9 cellular contexts compared by ENCODE assay signal in the genomic region with DNA sequence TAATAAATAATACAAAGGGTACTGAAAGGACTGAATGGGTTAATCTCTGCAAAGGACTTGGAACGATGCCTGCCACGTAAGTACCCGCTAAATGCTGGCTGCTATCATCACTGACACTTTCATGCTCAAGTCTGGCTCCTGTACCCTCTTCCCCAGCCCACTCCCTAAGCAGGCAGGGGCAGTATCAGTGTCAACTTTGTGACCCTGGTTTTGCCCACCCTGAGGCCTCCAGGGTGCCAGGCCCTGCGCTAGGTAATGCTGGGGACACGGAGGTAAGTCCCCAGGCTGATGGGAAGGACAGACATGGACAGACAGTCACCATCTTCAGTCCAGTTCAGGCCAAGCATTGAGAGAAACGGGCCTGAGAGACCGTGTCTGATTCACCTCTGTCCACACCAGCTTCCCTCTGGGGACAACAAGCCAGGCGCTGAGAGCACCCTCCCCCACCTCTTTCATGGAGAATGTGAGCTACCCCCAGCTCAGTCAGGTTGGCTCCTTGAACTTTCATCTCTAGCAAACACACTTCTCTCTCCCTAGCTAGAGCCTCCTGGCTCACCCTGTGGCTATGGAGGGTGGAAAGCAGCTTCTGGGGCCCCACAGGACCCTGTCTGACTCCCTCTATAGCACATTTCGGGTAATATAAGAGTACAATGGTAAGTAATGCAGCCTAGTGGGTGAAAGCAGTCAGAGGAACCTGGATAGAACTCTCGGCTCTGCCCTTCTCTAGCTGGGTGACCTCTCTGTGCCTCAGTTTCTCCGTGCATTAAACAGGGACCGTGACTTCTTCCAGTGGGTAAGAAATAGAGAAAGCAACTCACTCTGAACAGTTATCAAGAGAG. TPM values are rescaled to one million over a fixed set of nuclear protein-coding genes. Genes with fewer than 3 reads are reported as not detected.
DNase-seq lines count a peak whose midpoint lies in the region; ATAC-seq and TF ChIP-seq lines count a peak whose summit lies in the region.
"Had no signal": no experiment of that assay in that cellular context is flagged by ENCODE, and none has a peak within 500 bp of the region (broad histone marks: within the 10 kb centered on the region; RNA-seq: fewer than 3 reads in every experiment).

No MANE protein-coding gene starts in this region.

- H3K9ac ChIP-seq in colonic mucosa (ENCODE audit: low read depth in 2 of 2, low read length in 2 of 2): peak overlapping the region; percentile 96 to 99

- CTCF ChIA-PET in activated CD4-positive, alpha-beta T cell treated with anti-CD3 and anti-CD28 coated beads for 36 hours (lab: Charles Lee): interaction anchor here (0.6 to 1.2 kb wide), 4 partner anchors 19 to 663 kb away, joined by 3 to 5 read pairs (median 4); a partner anchor contains a TSS

- peak overlapping the region; percentile 91 for H3K27ac ChIP-seq in colonic mucosa
- peak overlapping the region; percentile 95 for H3K27ac ChIP-seq in lower lobe of right lung
- H3K27ac ChIP-seq in thoracic aorta: peak overlapping the region; percentile 78 to 84

- H3K4me1 ChIP-seq in colonic mucosa (peaks cover 10% of the 10 kb centered on the region), lower lobe of right lung (peaks cover 41% of the 10 kb centered on the region), thoracic aorta (ENCODE audit: control insufficient read depth in 1 of 2, low read depth in 2 of 2) (peaks cover 7 to 22% of the 10 kb centered on the region in 2 donors)

- peak overlapping the region; percentile 96 for H3K27ac Mint-ChIP-seq in activated CD4-positive, alpha-beta T cell treated with anti-CD3 and anti-CD28 coated beads for 36 hours

- no peak for TF ChIP-seq CTCF in colonic mucosa (IDR thresholded peaks at IDR 0.05)
- TF ChIP-seq CTCF in lower lobe of right lung (IDR thresholded peaks at IDR 0.05): peak; percentile 5
- TF ChIP-seq CTCF in thoracic aorta (IDR thresholded peaks at IDR 0.05): no peak

- peaks cover 48% of the 10 kb centered on the region for H3K4me1 Mint-ChIP-seq in activated CD4-positive, alpha-beta T cell treated with anti-CD3 and anti-CD28 coated beads for 36 hours

- H3K9me3 ChIP-seq in colonic mucosa: no peaks in the 10 kb centered on the region
- no peaks in the 10 kb centered on the region for H3K9me3 ChIP-seq in lower lobe of right lung
- H3K9me3 ChIP-seq in thoracic aorta: no peaks in the 10 kb centered on the region

- H3K27me3 ChIP-seq in colonic mucosa (no peaks in the 10 kb centered on the region), lower lobe of right lung (ENCODE audit: low read depth) (no peaks in the 10 kb centered on the region), thoracic aorta (replicated peaks; ENCODE audit: insufficient read depth) (no peaks in the 10 kb centered on the region)

- peak overlapping the region; percentile 76 for H3K4me3 ChIP-seq in colonic mucosa
- H3K4me3 ChIP-seq in lower lobe of right lung: peak overlapping the region; percentile 86
- peak overlapping the region; percentile 81 for H3K4me3 ChIP-seq in thoracic aorta

- H3K9me3 Mint-ChIP-seq in activated CD4-positive, alpha-beta T cell treated with anti-CD3 and anti-CD28 coated beads for 36 hours (ENCODE audit: low read depth): no peaks in the 10 kb centered on the region

- POLR2A ChIA-PET in activated CD4-positive, alpha-beta T cell treated with anti-CD3 and anti-CD28 coated beads for 36 hours (lab: Charles Lee): interaction anchor here (1.6 kb wide), 2 partner anchors 25 to 30 kb away, joined by 7 to 9 read pairs; no protein-coding TSS in a partner anchor

- H3K36me3 ChIP-seq in colonic mucosa (no peaks in the 10 kb centered on the region), lower lobe of right lung (no peaks in the 10 kb centered on the region), thoracic aorta (no peaks in the 10 kb centered on the region)

- no peak for ATAC-seq in activated CD4-positive, alpha-beta T cell treated with anti-CD3 and anti-CD28 coated beads for 36 hours
- no peak for ATAC-seq in lower lobe of right lung
- ATAC-seq in thoracic aorta (ENCODE audit: insufficient number of reproducible peaks, low FRiP score, low read depth): no peak

- no peaks in the 10 kb centered on the region for H3K27me3 Mint-ChIP-seq in activated CD4-positive, alpha-beta T cell treated with anti-CD3 and anti-CD28 coated beads for 36 hours

- intact Hi-C loops in activated CD4-positive, alpha-beta T cell treated with anti-CD3 and anti-CD28 coated beads for 36 hours (cut with DNase I, micrococcal nuclease): loop anchor here in 1 of 2 experiments (1.0 to 2.0 kb wide), 2 partner anchors 339 to 561 kb away; no protein-coding TSS in a partner anchor
- intact Hi-C loops in colonic mucosa (cut with DNase I): no loop called here
- intact Hi-C loops in lower lobe of right lung (cut with DNase I): no loop called here

- peaks cover 22% of the 10 kb centered on the region for H3K36me3 Mint-ChIP-seq in activated CD4-positive, alpha-beta T cell treated with anti-CD3 and anti-CD28 coated beads for 36 hours (ENCODE audit: low read depth)

- peak overlapping the region; percentile 90 for H3K4me3 Mint-ChIP-seq in activated CD4-positive, alpha-beta T cell treated with anti-CD3 and anti-CD28 coated beads for 36 hours

- peak; percentile 45 for DNase-seq in activated CD4-positive, alpha-beta T cell treated with anti-CD3 and anti-CD28 coated beads for 36 hours
- DNase-seq in activated CD4-positive, alpha-beta T cell treated with anti-CD3 and anti-CD28 coated beads for 1 hour: no peak
- DNase-seq in RPMI7951 (ENCODE audit: low read depth) (peak; percentile 70), colonic mucosa (peak; percentile 53), lower lobe of right lung (no peak), thoracic aorta (ENCODE audit: low spot score) (no peak), NCI-H2081 (lab: John Stamatoyannopoulos, UW) (no peak), DMS53 (lab: John Stamatoyannopoulos, UW) (no peak)

RNA-seq across cellular contexts. Expression of a gene that starts 0.8 kb away (rescaled TPM):
- total RNA-seq in activated CD4-positive, alpha-beta T cell treated with anti-CD3 and anti-CD28 coated beads for 36 hours: 100 to 1,000 TPM; 108 to 172 TPM
- 158 and 206 TPM in 2 replicates for total RNA-seq in RPMI7951 (2014; rRNA removed; shearing (Covaris generic))
- 100 to 1,000 TPM; 141 to 217 TPM for total RNA-seq in colonic mucosa
- 59.8 TPM for total RNA-seq in lower lobe of right lung
- total RNA-seq in thoracic aorta: 10 to 100 TPM; 32.7 to 56.5 TPM

RNA-seq across cellular contexts. Expression of a gene that starts 3.4 kb away (rescaled TPM):
- 1 to 10 TPM; 3.2 to 4.9 TPM for total RNA-seq in activated CD4-positive, alpha-beta T cell treated with anti-CD3 and anti-CD28 coated beads for 36 hours
- 1.2 TPM in 1 of 2 replicates, not detected in the other for total RNA-seq in RPMI7951 (2014; rRNA removed; shearing (Covaris generic))
- total RNA-seq in colonic mucosa: 1 to 10 TPM in 1 of 2 donors, not detected in 1; 2.9 TPM
- 1.9 TPM for total RNA-seq in lower lobe of right lung
- total RNA-seq in thoracic aorta: not detected
- total RNA-seq: glomerular endothelial cell had no signal

RNA-seq across cellular contexts. Expression of a gene that starts 7.0 kb away (rescaled TPM):
- total RNA-seq in activated CD4-positive, alpha-beta T cell treated with anti-CD3 and anti-CD28 coated beads for 36 hours: 100 to 1,000 TPM in 1 of 2 experiments, 10 to 100 TPM in 1; 92.1 to 125 TPM
- total RNA-seq in RPMI7951 (2014; rRNA removed; shearing (Covaris generic)): not detected in 2 replicates
- 1 to 10 TPM; 2.3 to 2.7 TPM for total RNA-seq in colonic mucosa
- total RNA-seq in lower lobe of right lung: 31.7 TPM
- total RNA-seq in thoracic aorta: 1 to 10 TPM in 1 of 2 donors, under 1 TPM in 1; 0.54 to 4.4 TPM
- total RNA-seq: glomerular endothelial cell had no signal

RNA-seq across cellular contexts. Expression of a gene that starts 22.3 kb away (rescaled TPM):
- total RNA-seq in activated CD4-positive, alpha-beta T cell treated with anti-CD3 and anti-CD28 coated beads for 36 hours: under 1 TPM in 1 of 2 experiments, not detected in 1; 0.27 TPM
- total RNA-seq in RPMI7951 (2014; rRNA removed; shearing (Covaris generic)): not detected in 2 replicates
- total RNA-seq in colonic mucosa (not detected), lower lobe of right lung (not detected), thoracic aorta (not detected)
- total RNA-seq: glomerular endothelial cell had no signal

RNA-seq across cellular contexts. Expression of a gene that starts 23.5 kb away (rescaled TPM):
- total RNA-seq in activated CD4-positive, alpha-beta T cell treated with anti-CD3 and anti-CD28 coated beads for 36 hours: 1 to 10 TPM; 4.5 to 4.6 TPM
- total RNA-seq in RPMI7951 (2014; rRNA removed; shearing (Covaris generic)): 1.3 and 1.7 TPM in 2 replicates
- total RNA-seq in colonic mucosa: 1 to 10 TPM; 1.1 to 2.1 TPM
- 3.2 TPM for total RNA-seq in lower lobe of right lung
- total RNA-seq in thoracic aorta: 1 to 10 TPM in 1 of 2 donors, under 1 TPM in 1; 0.54 to 1.6 TPM

Comparison
In these comparisons a context has a peak if more than half of its experiments do, and no peak if none do; other contexts are left out.
1. DNase-seq: peak in activated CD4-positive, alpha-beta T cell treated with anti-CD3 and anti-CD28 coated beads for 36 hours (single experiment), RPMI7951 (single experiment) and colonic mucosa (single experiment); none in activated CD4-positive, alpha-beta T cell treated with anti-CD3 and anti-CD28 coated beads for 1 hour (single experiment), lower lobe of right lung (single experiment), thoracic aorta (single experiment), NCI-H2081 (0 of 2) and DMS53 (single experiment).
2. Peak in every context shown above with its lines, with median percentiles within 50 percentile points of each other: H3K27ac ChIP-seq and H3K4me3 ChIP-seq.